ENCODE assay signal across 19 cellular contexts in genomic region chr2:241179894-241180293, GRCh38. TPM values are rescaled to one million over a fixed set of nuclear protein-coding genes. Genes with fewer than 3 reads are reported as not detected.
DNase-seq lines count a peak whose midpoint lies in the region; ATAC-seq and TF ChIP-seq lines count a peak whose summit lies in the region.
"Had no signal": no experiment of that assay in that cellular context is flagged by ENCODE, and none has a peak within 500 bp of the region (broad histone marks: within the 10 kb centered on the region; RNA-seq: fewer than 3 reads in every experiment).

No MANE protein-coding gene starts in this region.

- TF ChIP-seq CTCF in fibroblast of villous mesenchyme (IDR thresholded peaks at IDR 0.05; ENCODE audit: insufficient read depth, low read depth, low read length): no peak

- ATAC-seq in T-helper 17 cell (no peak), GM21717 (IDR thresholded peaks at IDR 0.05; ENCODE audit: unreplicated experiment) (no peak)
- peak; percentile 96 for ATAC-seq in stimulated activated effector memory CD8-positive, alpha-beta T cell treated with anti-CD3 and anti-CD28 coated beads, Interleukin-12 subunit alpha, Interleukin-12 subunit beta, amount 100 ng/mL, for 72 hours
- ATAC-seq: effector memory CD8-positive, alpha-beta T cell had no signal

- no peak overlapping the region for H3K4me3 Mint-ChIP-seq in T-helper 17 cell
- no peak overlapping the region for H3K4me3 Mint-ChIP-seq in stimulated activated effector memory CD8-positive, alpha-beta T cell treated with anti-CD3 and anti-CD28 coated beads, Interleukin-12 subunit alpha, Interleukin-12 subunit beta, amount 100 ng/mL, for 72 hours
- H3K4me3 Mint-ChIP-seq: CD14-positive monocyte; central memory CD8-positive, alpha-beta T cell; effector memory CD8-positive, alpha-beta T cell; H9; naive B cell had no signal

- peaks cover 5% of the 10 kb centered on the region for H3K36me3 Mint-ChIP-seq in T-helper 17 cell (ENCODE audit: low read depth)
- H3K36me3 Mint-ChIP-seq in stimulated activated effector memory CD8-positive, alpha-beta T cell treated with anti-CD3 and anti-CD28 coated beads, Interleukin-12 subunit alpha, Interleukin-12 subunit beta, amount 100 ng/mL, for 72 hours: peaks cover 71% of the 10 kb centered on the region

- H3K9me3 Mint-ChIP-seq in stimulated activated effector memory CD8-positive, alpha-beta T cell treated with anti-CD3 and anti-CD28 coated beads, Interleukin-12 subunit alpha, Interleukin-12 subunit beta, amount 100 ng/mL, for 72 hours: no peaks in the 10 kb centered on the region
- H3K9me3 Mint-ChIP-seq: central memory CD8-positive, alpha-beta T cell; effector memory CD8-positive, alpha-beta T cell; H9; naive B cell had no signal

- peaks cover 3% of the 10 kb centered on the region for H3K4me1 Mint-ChIP-seq in T-helper 17 cell
- H3K4me1 Mint-ChIP-seq in stimulated activated effector memory CD8-positive, alpha-beta T cell treated with anti-CD3 and anti-CD28 coated beads, Interleukin-12 subunit alpha, Interleukin-12 subunit beta, amount 100 ng/mL, for 72 hours: peaks cover 18% of the 10 kb centered on the region
- H3K4me1 Mint-ChIP-seq: CD14-positive monocyte; central memory CD8-positive, alpha-beta T cell; naive B cell had no signal

- no peaks in the 10 kb centered on the region for H3K27me3 Mint-ChIP-seq in T-helper 17 cell
- H3K27me3 Mint-ChIP-seq: central memory CD8-positive, alpha-beta T cell; effector memory CD8-positive, alpha-beta T cell; naive B cell; progenitor cell of endocrine pancreas had no signal

- no peak overlapping the region for H3K4me3 ChIP-seq in fibroblast of villous mesenchyme (ENCODE audit: low read depth, low read length)
- H3K4me3 ChIP-seq: transverse colon had no signal

- peak overlapping the region; percentile 71 for H3K27ac Mint-ChIP-seq in T-helper 17 cell
- no peak overlapping the region for H3K27ac Mint-ChIP-seq in stimulated activated effector memory CD8-positive, alpha-beta T cell treated with anti-CD3 and anti-CD28 coated beads, Interleukin-12 subunit alpha, Interleukin-12 subunit beta, amount 100 ng/mL, for 72 hours
- H3K27ac Mint-ChIP-seq: effector memory CD8-positive, alpha-beta T cell; progenitor cell of endocrine pancreas had no signal

- peak; percentile 9 to 30 (median 28) for DNase-seq in stimulated activated CD4-positive, alpha-beta T cell treated with anti-CD3 and anti-CD28 coated beads, Interleukin-12 subunit alpha, Interleukin-12 subunit beta, amount 100 ng/mL, for 48 hours (ENCODE audit: low read depth in 2 of 3, low spot score in 1 of 3)
- no peak for DNase-seq in stimulated activated CD4-positive, alpha-beta T cell treated with anti-CD3 and anti-CD28 coated beads, Interleukin-4, amount 100 ng/mL, for 4 hours
- DNase-seq in T-helper 17 cell (no peak), fibroblast of villous mesenchyme (ENCODE audit: low read depth) (peak; percentile 5), GF-D8 (lab: John Stamatoyannopoulos, UW) (no peak), SIG-M5 treated with dmso at 0.1 percent for 504 hours (lab: John Stamatoyannopoulos, UW; ENCODE audit: unreplicated experiment) (no peak)
- peak in 1 of 2 donors; percentile 68 for DNase-seq in stimulated activated effector memory CD8-positive, alpha-beta T cell treated with anti-CD3 and anti-CD28 coated beads, Interleukin-12 subunit alpha, Interleukin-12 subunit beta, amount 100 ng/mL, for 72 hours (ENCODE audit: low spot score in 2 of 2)
- DNase-seq: DMS79; effector memory CD8-positive, alpha-beta T cell; Kasumi-1; naive B cell; NCI-H1436; NCI-H2227 treated with DMSO at 0.1 percent for 48 hours; transverse colon had no signal

- no peaks in the 10 kb centered on the region for H3K9me3 ChIP-seq in T-helper 17 cell (ENCODE audit: control insufficient read depth, low read length, poor library complexity, severe bottlenecking)
- H3K9me3 ChIP-seq: transverse colon had no signal

RNA-seq across cellular contexts. Expression of gene ANO7, which starts 8.6 kb away (rescaled TPM):
- under 1 TPM; 0.16 to 0.20 TPM for total RNA-seq in T-helper 17 cell
- 0.43 and 0.64 TPM in 2 replicates for total RNA-seq in fibroblast of villous mesenchyme

RNA-seq across cellular contexts. Expression of gene PPP1R7, which starts 29.6 kb away (rescaled TPM):
- 10 to 100 TPM; 40.0 to 54.8 TPM for total RNA-seq in T-helper 17 cell
- 64.1 and 78.2 TPM in 2 replicates for total RNA-seq in fibroblast of villous mesenchyme

RNA-seq across cellular contexts. Expression of gene PASK, which starts 30.6 kb away (rescaled TPM):
- total RNA-seq in T-helper 17 cell: 100 to 1,000 TPM; 108 to 163 TPM
- total RNA-seq in fibroblast of villous mesenchyme: 2.6 and 5.5 TPM in 2 replicates

Comparison
In these comparisons a context has a peak if more than half of its experiments do, and no peak if none do; other contexts are left out.
1. DNase-seq: peak in stimulated activated CD4-positive, alpha-beta T cell treated with anti-CD3 and anti-CD28 coated beads, Interleukin-12 subunit alpha, Interleukin-12 subunit beta, amount 100 ng/mL, for 48 hours (3 of 3) and fibroblast of villous mesenchyme (single experiment); none in stimulated activated CD4-positive, alpha-beta T cell treated with anti-CD3 and anti-CD28 coated beads, Interleukin-4, amount 100 ng/mL, for 4 hours (0 of 2), T-helper 17 cell (0 of 3), GF-D8 (single experiment) and SIG-M5 treated with dmso at 0.1 percent for 504 hours (single experiment).
2. RNA of gene PASK, which starts 30.6 kb away (total RNA-seq): 108 to 163 TPM in T-helper 17 cell; 2.6 to 5.5 TPM in fibroblast of villous mesenchyme; every median in the first group is over 10 times any median in the second.